Comparison of ENCODE assay signal across 9 cellular contexts in genomic region chr6:93424303-93425064, GRCh38. TPM values are rescaled to one million over a fixed set of nuclear protein-coding genes. Genes with fewer than 3 reads are reported as not detected.
DNase-seq lines count a peak whose midpoint lies in the region; ATAC-seq and TF ChIP-seq lines count a peak whose summit lies in the region.
"Had no signal": no experiment of that assay in that cellular context is flagged by ENCODE, and none has a peak within 500 bp of the region (broad histone marks: within the 10 kb centered on the region; RNA-seq: fewer than 3 reads in every experiment).

No MANE protein-coding gene starts in this region.

- H3K4me1 ChIP-seq in left lung, result peaks cover 0 to 8% of the 10 kb centered on the region in 2 donors

- ATAC-seq in left lung, result no peak
- ATAC-seq in HG03521 (IDR thresholded peaks at IDR 0.05; ENCODE audit: unreplicated experiment), result no peak

- H3K27ac ChIP-seq in HL-60 (replicated peaks) (no peak overlapping the region), left lung (no peak overlapping the region)

- H3K36me3 ChIP-seq in left lung, result no peaks in the 10 kb centered on the region

- TF ChIP-seq CTCF in AG09319 (IDR thresholded peaks at IDR 0.05; ENCODE audit: low read depth, low read length), result peak; percentile 24
- peak; percentile 18 for TF ChIP-seq CTCF in HL-60 (IDR thresholded peaks at IDR 0.05; ENCODE audit: insufficient read depth, low read length)
- peak; percentile 30 for TF ChIP-seq CTCF in left lung (IDR thresholded peaks at IDR 0.05)

- intact Hi-C loops in left lung (cut with DNase I), result no loop called here

- H3K9me3 ChIP-seq in left lung, result no peaks in the 10 kb centered on the region

- no peak overlapping the region for H3K4me3 ChIP-seq in HL-60 (replicated peaks; ENCODE audit: insufficient read depth, low read length)
- no peak overlapping the region for H3K4me3 ChIP-seq in left lung

- H3K27me3 ChIP-seq in HL-60 (ENCODE audit: insufficient read depth, poor library complexity, severe bottlenecking) (peaks cover 16% of the 10 kb centered on the region), left lung (peaks cover 26 to 49% of the 10 kb centered on the region in 2 donors)

- DNase-seq in AG09319 (ENCODE audit: extremely low read depth, low read depth) (no peak), HL-60 (ENCODE audit: low read depth in 1 of 2, low spot score in 1 of 2) (no peak), amniotic epithelial cell (ENCODE audit: low read depth) (peak; percentile 14), left lung (no peak), NCI-H2196 treated with DMSO at 0.1 percent for 48 hours (lab: John Stamatoyannopoulos, UW; ENCODE audit: unreplicated experiment) (no peak), NCI-H1048 (lab: John Stamatoyannopoulos, UW) (no peak)
- no peak for DNase-seq in activated CD4-positive, alpha-beta T cell treated with anti-CD3 and anti-CD28 coated beads, Interleukin-2, amount 50 U/mL, for 1 hour
- DNase-seq: activated B cell treated with CpG ODN at 0.5 μM for 24 hours had no signal

RNA-seq across cellular contexts. Expression of gene EPHA7, which starts 5.1 kb away (rescaled TPM):
- under 1 TPM; 0.09 to 0.31 TPM for total RNA-seq in left lung
- total RNA-seq: activated B cell treated with CpG ODN at 0.5 μM for 24 hours had no signal
